In genomic region chr12:127785535-127785934, GRCh38 we compare ENCODE assay signal across 12 cellular contexts.
A peak's percentile ranks its signal among the peaks of the same experiment; 100 is the strongest.
DNase-seq lines count a peak whose midpoint lies in the region; ATAC-seq, FAIRE-seq and TF ChIP-seq lines count a peak whose summit lies in the region.
"Had no signal": no experiment of that assay in that cellular context is flagged by ENCODE, and none has a peak within 500 bp of the region (broad histone marks: within the 10 kb centered on the region; RNA-seq: fewer than 3 reads in every experiment).

No MANE protein-coding gene starts in this region.

- no peak overlapping the region for H3K4me3 ChIP-seq in hepatocyte

- no peaks in the 10 kb centered on the region for H3K9me3 ChIP-seq in hepatocyte (ENCODE audit: low read depth)

- TF ChIP-seq POLR2A in H54 (IDR thresholded peaks at IDR 0.05; ENCODE audit: low read depth, low read length), result no peak

- 67% methylated on average over 5 of the region's 5 CpGs for WGBS in hepatocyte (ENCODE audit: low lambda C conversion rate, missing lambda C conversion rate)

- no peaks in the 10 kb centered on the region for H3K79me2 ChIP-seq in hepatocyte

- H3K27ac ChIP-seq in hepatocyte, result no peak overlapping the region

- H3K4me1 ChIP-seq in hepatocyte (ENCODE audit: insufficient read depth), result no peaks in the 10 kb centered on the region

- no peaks in the 10 kb centered on the region for H3K36me3 ChIP-seq in hepatocyte (replicated peaks; ENCODE audit: insufficient read depth, low read depth)

- H3K27me3 Mint-ChIP-seq in brain, result peaks cover 3% of the 10 kb centered on the region
- H3K27me3 Mint-ChIP-seq: activated naive CD4-positive, alpha-beta T cell treated with anti-CD3 and anti-CD28 coated beads, Interleukin-2, amount 50 U/mL, for 24 hours had no signal

- no peaks in the 10 kb centered on the region for H4K20me1 ChIP-seq in hepatocyte (ENCODE audit: insufficient read depth, poor library complexity, severe bottlenecking)

- ATAC-seq in GM21381 (IDR thresholded peaks at IDR 0.05; ENCODE audit: unreplicated experiment), result no peak
- ATAC-seq: left lobe of liver had no signal

- peaks cover 0 to 80% (median 2%) of the 10 kb centered on the region in 5 experiments for H3K9me3 Mint-ChIP-seq in brain
- H3K9me3 Mint-ChIP-seq: activated naive CD4-positive, alpha-beta T cell treated with anti-CD3 and anti-CD28 coated beads, Interleukin-2, amount 50 U/mL, for 24 hours had no signal

- H3K36me3 Mint-ChIP-seq in brain, result no peaks in the 10 kb centered on the region
- H3K36me3 Mint-ChIP-seq: activated naive CD4-positive, alpha-beta T cell treated with anti-CD3 and anti-CD28 coated beads, Interleukin-2, amount 50 U/mL, for 24 hours had no signal

- H3K4me3 Mint-ChIP-seq in brain, result no peak overlapping the region
- H3K4me3 Mint-ChIP-seq: activated naive CD4-positive, alpha-beta T cell treated with anti-CD3 and anti-CD28 coated beads, Interleukin-2, amount 50 U/mL, for 24 hours had no signal

- no peak for FAIRE-seq in H54 (lab: Jason Lieb, UNC)

- DNase-seq in A172 (ENCODE audit: low spot score) (peak; percentile 79), H54 (ENCODE audit: insufficient read length, low spot score) (peak; percentile 15), hepatocyte (ENCODE audit: low spot score) (peak; percentile 23), HUDEP-2 (lab: John Stamatoyannopoulos, UW; ENCODE audit: unreplicated experiment in 76 of 76) (no peak), OCI-M1 (lab: John Stamatoyannopoulos, UW) (no peak)
- DNase-seq in activated effector memory CD4-positive, alpha-beta T cell treated with anti-CD3 and anti-CD28 coated beads, Interleukin-2, amount 50 U/mL, for 16 hours, result no peak
- DNase-seq: DMS153, NCI-H526 had no signal

- no peak overlapping the region for H3K4me2 ChIP-seq in hepatocyte

- H2AFZ ChIP-seq in hepatocyte, result no peak overlapping the region

- no peaks in the 10 kb centered on the region for H3K27me3 ChIP-seq in hepatocyte

- peak overlapping the region in 3 of 5 experiments; percentile 32 to 80 (median 77) for H3K27ac Mint-ChIP-seq in brain
- H3K27ac Mint-ChIP-seq: activated naive CD4-positive, alpha-beta T cell treated with anti-CD3 and anti-CD28 coated beads, Interleukin-2, amount 50 U/mL, for 24 hours had no signal

- no peaks in the 10 kb centered on the region for H3K9me2 ChIP-seq in hepatocyte (replicated peaks; ENCODE audit: insufficient read depth)

- no peak for TF ChIP-seq CTCF in brain (conservative IDR thresholded peaks at IDR 0.05)
- no peak for TF ChIP-seq CTCF in hepatocyte (IDR thresholded peaks at IDR 0.05; ENCODE audit: poor library complexity)

- peaks cover 23% of the 10 kb centered on the region for H3K4me1 Mint-ChIP-seq in brain
- H3K4me1 Mint-ChIP-seq: activated naive CD4-positive, alpha-beta T cell treated with anti-CD3 and anti-CD28 coated beads, Interleukin-2, amount 50 U/mL, for 24 hours had no signal

Comparison
In these comparisons a context has a peak if more than half of its experiments do, and no peak if none do; other contexts are left out.
1. DNase-seq: peak in A172 (single experiment), H54 (single experiment) and hepatocyte (single experiment); none in HUDEP-2 (0 of 76), activated effector memory CD4-positive, alpha-beta T cell treated with anti-CD3 and anti-CD28 coated beads, Interleukin-2, amount 50 U/mL, for 16 hours (single experiment) and OCI-M1 (single experiment).